Comparison of ENCODE assay signal across 8 cellular contexts in the genomic region with DNA sequence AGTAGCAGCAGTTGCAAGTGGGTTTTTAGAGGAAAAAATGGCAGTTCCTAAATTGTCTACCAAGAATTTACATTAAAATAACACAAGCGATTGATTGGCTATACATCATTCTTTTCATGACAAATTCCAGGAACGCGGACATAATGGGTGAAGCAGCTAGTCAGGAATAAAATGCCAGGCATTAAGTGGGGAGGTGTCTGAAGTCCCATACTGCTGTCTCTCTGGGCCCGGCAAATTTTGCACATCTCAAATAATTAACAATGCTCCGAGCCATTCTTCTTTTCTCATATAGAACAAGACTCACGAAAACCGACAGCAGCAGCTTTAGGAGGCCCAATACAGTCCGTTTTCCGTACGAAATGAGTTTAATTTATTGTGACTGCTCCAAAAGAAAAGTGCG. TPM values are rescaled to one million over a fixed set of nuclear protein-coding genes. Genes with fewer than 3 reads are reported as not detected.
DNase-seq lines count a peak whose midpoint lies in the region; ATAC-seq and TF ChIP-seq lines count a peak whose summit lies in the region.

No MANE protein-coding gene starts in this region.

- peak overlapping the region; percentile 84 to 99 (median 90) for H3K4me2 ChIP-seq in BLaER1 treated with 17β-estradiol and CSF1 and Interleukin-3, amounts not matched to agents 10 nM and 100 nM

- ATAC-seq in HG03097 (IDR thresholded peaks at IDR 0.05; ENCODE audit: low FRiP score, unreplicated experiment) (no peak), GM21528 (IDR thresholded peaks at IDR 0.05; ENCODE audit: low FRiP score, unreplicated experiment) (no peak), GM18498 (IDR thresholded peaks at IDR 0.05; ENCODE audit: unreplicated experiment) (no peak)

- no peaks in the 10 kb centered on the region for H3K27me3 ChIP-seq in BLaER1 treated with 17β-estradiol and CSF1 and Interleukin-3, amounts not matched to agents 10 nM and 100 nM
- H3K27me3 ChIP-seq in MG63 = no peaks in the 10 kb centered on the region
- H3K27me3 ChIP-seq in dorsolateral prefrontal cortex = no peaks in the 10 kb centered on the region

- peak overlapping the region; percentile 99 for H3K4me3 Mint-ChIP-seq in nephron progenitor cell

- H3K9ac ChIP-seq in BLaER1 treated with 17β-estradiol and CSF1 and Interleukin-3, amounts not matched to agents 10 nM and 100 nM = peak overlapping the region; percentile 90 to 98 (median 95)

- DNase-seq in MG63 = no peak
- no peak for DNase-seq in dorsolateral prefrontal cortex
- no peak for DNase-seq in nephron progenitor cell
- DNase-seq in NCI-H1436 (lab: John Stamatoyannopoulos, UW) = no peak

- H3K27ac ChIP-seq in BLaER1 treated with 17β-estradiol and CSF1 and Interleukin-3, amounts not matched to agents 10 nM and 100 nM = peak overlapping the region; percentile 92 to 98 (median 95)
- peak overlapping the region in 57 of 59 donors; percentile 26 to 99 (median 93) for H3K27ac ChIP-seq in dorsolateral prefrontal cortex

- intact Hi-C loops in dorsolateral prefrontal cortex (cut with DNase I) = loop anchor here (1.0 to 5.0 kb wide), 3 partner anchors 15 to 33 kb away; a partner anchor contains a TSS

- H3K27me3 Mint-ChIP-seq in nephron progenitor cell (ENCODE audit: low read depth, poor library complexity) = no peaks in the 10 kb centered on the region

- peaks cover 31% of the 10 kb centered on the region for H3K4me1 Mint-ChIP-seq in nephron progenitor cell

- peaks cover 62 to 79% (median 75%) of the 10 kb centered on the region in 11 experiments for H4K20me1 ChIP-seq in BLaER1 treated with 17β-estradiol and CSF1 and Interleukin-3, amounts not matched to agents 10 nM and 100 nM

- H3K4me1 ChIP-seq in BLaER1 treated with 17β-estradiol and CSF1 and Interleukin-3, amounts not matched to agents 10 nM and 100 nM = peaks cover 38 to 63% (median 50%) of the 10 kb centered on the region in 10 experiments

- peaks cover 22 to 78% (median 62%) of the 10 kb centered on the region in 11 experiments for H3K36me3 ChIP-seq in BLaER1 treated with 17β-estradiol and CSF1 and Interleukin-3, amounts not matched to agents 10 nM and 100 nM
- peaks cover 38% of the 10 kb centered on the region for H3K36me3 ChIP-seq in MG63

- peak overlapping the region; percentile 100 for H3K27ac Mint-ChIP-seq in nephron progenitor cell

- peak overlapping the region; percentile 73 to 94 (median 86) for H3K4me3 ChIP-seq in BLaER1 treated with 17β-estradiol and CSF1 and Interleukin-3, amounts not matched to agents 10 nM and 100 nM
- H3K4me3 ChIP-seq in MG63 = peak overlapping the region; percentile 91
- H3K4me3 ChIP-seq in dorsolateral prefrontal cortex = peak overlapping the region; percentile 64 to 100 (median 92)

- no peaks in the 10 kb centered on the region for H3K9me3 Mint-ChIP-seq in nephron progenitor cell

- peaks cover 38% of the 10 kb centered on the region for H3K36me3 Mint-ChIP-seq in nephron progenitor cell (ENCODE audit: low read depth)

- no peak for TF ChIP-seq CTCF in dorsolateral prefrontal cortex (IDR thresholded peaks at IDR 0.05 in 54 of 56, conservative IDR thresholded peaks at IDR 0.05 in 2 of 56; ENCODE audit: low read depth in 1 of 56, partially characterized antibody in 56 of 56)
- no peak for TF ChIP-seq CTCF in nephron progenitor cell (IDR thresholded peaks at IDR 0.05)

- no peaks in the 10 kb centered on the region for H3K9me3 ChIP-seq in BLaER1 treated with 17β-estradiol and CSF1 and Interleukin-3, amounts not matched to agents 10 nM and 100 nM (replicated peaks in 1 of 11)
- H3K9me3 ChIP-seq in MG63 = no peaks in the 10 kb centered on the region

RNA-seq across cellular contexts. Expression of a gene that starts 0.7 kb away (rescaled TPM):
- 110 and 159 TPM in 2 replicates for total RNA-seq in MG63 (2014; rRNA removed; shearing (Covaris generic); ENCODE audit: low replicate concordance)
- total RNA-seq in dorsolateral prefrontal cortex = 100 to 1,000 TPM in 41 of 120 experiments, 10 to 100 TPM in 79; 70.0 to 141 (median 96.5) TPM

RNA-seq across cellular contexts. Expression of a gene that starts 0.9 kb away (rescaled TPM):
- total RNA-seq in MG63 (2014; rRNA removed; shearing (Covaris generic); ENCODE audit: low replicate concordance) = 39.1 and 42.2 TPM in 2 replicates
- total RNA-seq in dorsolateral prefrontal cortex = 10 to 100 TPM in 82 of 120 experiments, 1 to 10 TPM in 38; 6.7 to 13.7 (median 10.6) TPM

RNA-seq across cellular contexts. Expression of a gene that starts 15.3 kb away (rescaled TPM):
- total RNA-seq in MG63 (2014; rRNA removed; shearing (Covaris generic); ENCODE audit: low replicate concordance) = 9.2 and 11.6 TPM in 2 replicates
- 1 to 10 TPM; 3.8 to 9.2 (median 6.3) TPM for total RNA-seq in dorsolateral prefrontal cortex

RNA-seq across cellular contexts. Expression of a gene that starts 21.0 kb away (rescaled TPM):
- 33.3 and 51.5 TPM in 2 replicates for total RNA-seq in MG63 (2014; rRNA removed; shearing (Covaris generic); ENCODE audit: low replicate concordance)
- 10 to 100 TPM in 1 of 120 experiments, 1 to 10 TPM in 116, under 1 TPM in 3; 0.89 to 10.9 (median 3.8) TPM for total RNA-seq in dorsolateral prefrontal cortex

RNA-seq across cellular contexts. Expression of a gene that starts 33.5 kb away (rescaled TPM):
- 1,690 and 2,087 TPM in 2 replicates for total RNA-seq in MG63 (2014; rRNA removed; shearing (Covaris generic); ENCODE audit: low replicate concordance)
- total RNA-seq in dorsolateral prefrontal cortex = 100 to 1,000 TPM; 199 to 551 (median 360) TPM
